1 cellular context compared by ENCODE assay signal in the genomic region with DNA sequence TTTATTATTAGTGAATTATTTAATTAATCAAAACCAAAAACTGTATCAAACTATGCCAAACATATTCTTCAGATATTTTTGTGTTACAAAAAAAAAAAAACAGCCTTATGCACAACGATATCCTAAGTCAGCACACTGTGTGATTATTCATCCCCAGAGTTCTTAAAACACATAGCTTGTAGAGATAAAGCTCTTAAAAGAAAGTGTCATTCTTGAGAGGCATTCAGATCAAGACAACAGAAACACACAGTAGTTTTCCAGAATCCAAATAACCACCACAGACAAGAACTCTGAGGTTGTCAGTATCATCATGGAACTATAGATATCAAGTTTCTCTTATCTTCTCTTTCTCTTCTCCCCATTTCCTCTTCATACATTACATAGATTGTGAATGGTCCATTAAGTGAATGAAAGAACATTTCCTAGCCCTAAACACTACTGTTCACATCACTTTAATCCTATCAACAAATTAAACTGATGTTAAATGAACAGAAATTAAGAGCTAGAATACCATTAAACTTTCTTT.
TF ChIP-seq lines count a peak whose summit lies in the region.

No MANE protein-coding gene starts in this region.

TF ChIP-seq in HEK293, 187 proteins besides CTCF, POLR2A, EP300 and RAD21:
- TF ChIP-seq PRDM1 (tag by site-specific recombination; IDR thresholded peaks at IDR 0.05): 0 out of 2 replicates have a peak, but pooled peaks have one; percentile 28
- TF ChIP-seq ZNF350 (tag by site-specific recombination; IDR thresholded peaks at IDR 0.05): no peak
- TF ChIP-seq ZNF2 (tag by site-specific recombination; IDR thresholded peaks at IDR 0.05): no peak
- TF ChIP-seq, protein P1, sequence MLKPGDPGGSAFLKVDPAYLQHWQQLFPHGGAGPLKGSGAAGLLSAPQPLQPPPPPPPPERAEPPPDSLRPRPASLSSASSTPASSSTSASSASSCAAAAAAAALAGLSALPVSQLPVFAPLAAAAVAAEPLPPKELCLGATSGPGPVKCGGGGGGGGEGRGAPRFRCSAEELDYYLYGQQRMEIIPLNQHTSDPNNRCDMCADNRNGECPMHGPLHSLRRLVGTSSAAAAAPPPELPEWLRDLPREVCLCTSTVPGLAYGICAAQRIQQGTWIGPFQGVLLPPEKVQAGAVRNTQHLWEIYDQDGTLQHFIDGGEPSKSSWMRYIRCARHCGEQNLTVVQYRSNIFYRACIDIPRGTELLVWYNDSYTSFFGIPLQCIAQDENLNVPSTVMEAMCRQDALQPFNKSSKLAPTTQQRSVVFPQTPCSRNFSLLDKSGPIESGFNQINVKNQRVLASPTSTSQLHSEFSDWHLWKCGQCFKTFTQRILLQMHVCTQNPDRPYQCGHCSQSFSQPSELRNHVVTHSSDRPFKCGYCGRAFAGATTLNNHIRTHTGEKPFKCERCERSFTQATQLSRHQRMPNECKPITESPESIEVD (tag by site-specific recombination; IDR thresholded peaks at IDR 0.05): peak; percentile 37; the same call in 1 of the 2 replicates
TF ChIP-seq in HEK293: peak in this region for 2.
